In the genomic region with DNA sequence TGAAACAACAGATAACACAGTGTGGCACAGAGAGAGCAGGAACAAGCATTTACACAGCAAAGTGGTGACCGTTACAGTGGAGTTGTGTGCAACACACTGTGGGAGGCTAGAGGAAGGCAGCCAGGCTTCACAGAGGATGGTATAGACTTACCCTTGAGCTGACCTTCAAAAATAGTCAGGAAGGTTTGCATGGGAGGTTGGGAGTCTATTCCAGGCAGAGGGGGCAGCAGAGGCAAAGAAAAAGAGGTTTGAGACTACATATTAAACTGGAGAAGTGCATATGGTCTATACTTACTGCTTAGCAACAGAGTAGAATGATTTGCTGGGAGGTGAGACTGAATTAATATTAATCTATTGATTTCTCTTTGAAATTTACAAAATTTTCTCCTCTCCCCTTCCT, we compare ENCODE assay signal across 12 cellular contexts. TPM values are rescaled to one million over a fixed set of nuclear protein-coding genes. Genes with fewer than 3 reads are reported as not detected.
DNase-seq lines count a peak whose midpoint lies in the region; ATAC-seq and TF ChIP-seq lines count a peak whose summit lies in the region.
"Not testable (repeated sequence)": the region's sequence is repeated elsewhere in the genome, so short reads cannot be mapped to it uniquely, and the experiment has no call there.
"Had no signal": no experiment of that assay in that cellular context is flagged by ENCODE, and none has a peak within 500 bp of the region (broad histone marks: within the 10 kb centered on the region; RNA-seq: fewer than 3 reads in every experiment).

No MANE protein-coding gene starts in this region.

- DNase-seq in DMS53 (lab: John Stamatoyannopoulos, UW), result peak; percentile 56
- not testable (repeated sequence) for DNase-seq in LNCaP clone FGC (ENCODE audit: low read depth); left ventricle myocardium superior; left lung
- DNase-seq in SIG-M5 treated with dmso at 0.1 percent for 504 hours (lab: John Stamatoyannopoulos, UW; ENCODE audit: unreplicated experiment), result peak; percentile 1
- DNase-seq in dermis blood vessel endothelial cell, result peak; percentile 30
- DNase-seq in retina, result peak; percentile 13

- H3K27ac ChIP-seq in left lung, result not testable (repeated sequence)

- TF ChIP-seq CTCF in LNCaP clone FGC (IDR thresholded peaks at IDR 0.05; ENCODE audit: control insufficient read depth, extremely low read depth, insufficient read depth), result peak; percentile 32
- not testable (repeated sequence) for TF ChIP-seq CTCF in left lung (IDR thresholded peaks at IDR 0.05)

- not testable (repeated sequence) for H3K36me3 ChIP-seq in left lung

- ATAC-seq in left ventricle myocardium superior, result peak; percentile 11
- peak; percentile 69 for ATAC-seq in left lung

- not testable (repeated sequence) for H3K4me1 ChIP-seq in left lung

- intact Hi-C loops in left ventricle myocardium superior (cut with micrococcal nuclease); left lung (cut with DNase I): not testable (repeated sequence)

- not testable (repeated sequence) for H3K4me3 ChIP-seq in LNCaP clone FGC (ENCODE audit: low read depth, low read length); left lung

- H3K9me3 ChIP-seq in left lung, result not testable (repeated sequence)

- H3K27me3 ChIP-seq in left lung, result not testable (repeated sequence)

RNA-seq across cellular contexts. Expression of gene FOLH1, which starts 22.1 kb away (rescaled TPM):
- total RNA-seq in dermis blood vessel endothelial cell (0.28 TPM in 1 of 2 replicates, not detected in the other), left ventricle myocardium superior (not detected), left lung (1 to 10 TPM; 2.6 to 2.8 TPM)
- total RNA-seq: Caco-2; CD4-positive, CD25-positive, alpha-beta regulatory T cell; G401; H7; SJCRH30 had no signal
